In the genomic region with DNA sequence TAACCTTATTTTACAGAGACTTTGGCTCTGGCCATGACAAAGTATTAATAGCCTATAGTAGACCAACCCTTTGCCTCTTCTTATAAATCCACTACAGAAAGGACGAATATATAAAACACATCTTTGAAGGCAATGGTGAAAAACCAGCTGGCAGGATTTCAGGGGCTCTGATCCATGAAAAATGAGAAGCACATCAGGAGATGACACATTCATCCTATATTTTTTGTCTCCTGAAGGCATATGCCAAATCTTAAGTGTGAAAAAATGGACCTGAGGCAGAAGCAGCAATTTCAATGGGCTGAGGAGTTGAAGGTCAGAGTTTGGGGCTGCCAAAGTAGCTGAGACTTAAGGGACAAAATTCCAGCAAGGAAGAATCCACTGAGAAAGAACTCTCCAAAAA, we compare ENCODE assay signal across 1 cellular context.
TF ChIP-seq lines count a peak whose summit lies in the region.

No MANE protein-coding gene starts in this region.

TF ChIP-seq in endothelial cell of umbilical vein, 7 proteins besides CTCF, POLR2A, EP300 and RAD21:
- TF ChIP-seq, protein P1, sequence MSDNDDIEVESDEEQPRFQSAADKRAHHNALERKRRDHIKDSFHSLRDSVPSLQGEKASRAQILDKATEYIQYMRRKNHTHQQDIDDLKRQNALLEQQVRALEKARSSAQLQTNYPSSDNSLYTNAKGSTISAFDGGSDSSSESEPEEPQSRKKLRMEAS (IDR thresholded peaks at IDR 0.05; ENCODE audit: insufficient read depth, insufficient read length): no peak
- no peak for TF ChIP-seq EZH2 (IDR thresholded peaks at IDR 0.05; ENCODE audit: borderline replicate concordance, low read depth, low read length, severe bottlenecking)
- TF ChIP-seq MYC (IDR thresholded peaks at IDR 0.05; ENCODE audit: low read depth, low read length): no peak
- TF ChIP-seq FOS (IDR thresholded peaks at IDR 0.05; ENCODE audit: borderline replicate concordance, insufficient read depth, low read length): no peak
- TF ChIP-seq GATA2 (IDR thresholded peaks at IDR 0.05; ENCODE audit: insufficient read depth, insufficient read length, low read depth, low read length): no peak
- TF ChIP-seq POLR2AphosphoS5 (IDR thresholded peaks at IDR 0.05; ENCODE audit: insufficient read depth, low read depth, low read length): no peak
- no peak for TF ChIP-seq JUN (IDR thresholded peaks at IDR 0.05; ENCODE audit: borderline replicate concordance, insufficient read depth, insufficient read length, low read depth)
